In the genomic region with DNA sequence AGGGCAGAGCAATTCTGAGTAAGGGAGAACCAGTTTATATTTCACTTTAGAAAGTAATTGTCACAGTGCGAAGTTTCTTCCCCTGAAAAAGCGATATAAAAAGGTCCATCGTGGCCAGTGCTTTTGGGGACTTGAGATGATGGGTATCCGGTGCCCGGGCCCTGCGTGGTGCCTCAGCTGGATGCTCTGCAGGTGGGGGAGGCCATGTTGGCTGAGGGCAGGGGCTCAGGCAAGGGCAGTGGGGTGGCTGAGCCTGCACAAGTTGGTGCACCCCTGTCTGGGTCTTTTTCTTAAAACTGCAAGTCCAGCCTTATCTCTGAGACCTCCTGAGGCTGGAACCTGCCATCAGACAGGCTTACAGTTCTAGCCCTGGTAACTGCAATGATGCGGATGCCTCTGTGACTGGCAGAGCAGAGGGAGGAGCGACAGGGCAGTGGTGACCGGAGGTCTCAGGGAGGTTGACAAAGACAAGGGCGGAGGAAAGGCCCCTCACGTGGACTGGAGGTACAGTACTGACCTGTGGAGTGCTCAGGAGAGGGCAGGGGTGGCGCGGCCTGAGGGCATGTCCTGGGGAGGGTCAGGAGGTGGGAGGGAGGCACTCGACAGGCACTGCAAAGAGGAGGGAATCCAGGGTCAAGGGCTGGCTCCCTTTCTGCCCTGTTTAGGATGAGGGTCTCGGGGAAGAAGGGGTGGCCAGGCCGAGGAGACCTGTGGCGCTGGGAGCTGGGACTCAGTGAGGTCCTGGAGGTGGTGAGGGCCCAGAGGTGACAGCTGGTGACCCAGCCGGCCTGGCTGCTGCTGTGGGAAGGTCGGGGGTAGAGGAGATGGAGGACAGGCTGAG, we compare ENCODE assay signal across 1 cellular context.
TF ChIP-seq lines count a peak whose summit lies in the region.

No MANE protein-coding gene starts in this region.

TF ChIP-seq in HCT116, 20 proteins besides CTCF, POLR2A, EP300 and RAD21 (continued from another document):
- TF ChIP-seq EZH2 (IDR thresholded peaks at IDR 0.05) (no peak), ELF1 (IDR thresholded peaks at IDR 0.05; ENCODE audit: borderline replicate concordance, low read depth) (no peak), SP1 (IDR thresholded peaks at IDR 0.05; ENCODE audit: low read depth) (no peak), CBX3 (IDR thresholded peaks at IDR 0.05; ENCODE audit: low read depth) (no peak)
